ENCODE assay signal across 11 cellular contexts in genomic region chr3:47362704-47363103, GRCh38. TPM values are rescaled to one million over a fixed set of nuclear protein-coding genes. Genes with fewer than 3 reads are reported as not detected.
DNase-seq lines count a peak whose midpoint lies in the region; ATAC-seq and TF ChIP-seq lines count a peak whose summit lies in the region.
"Had no signal": no experiment of that assay in that cellular context is flagged by ENCODE, and none has a peak within 500 bp of the region (broad histone marks: within the 10 kb centered on the region; RNA-seq: fewer than 3 reads in every experiment).

No MANE protein-coding gene starts in this region.

- ATAC-seq in Right ventricle myocardium inferior (no peak), right lobe of liver (peak; percentile 24 to 56 (median 42))
- peak; percentile 61 for ATAC-seq in activated CD8-positive, alpha-beta T cell treated with anti-CD3 and anti-CD28 coated beads for 36 hours

- H3K4me1 Mint-ChIP-seq in activated CD8-positive, alpha-beta T cell treated with anti-CD3 and anti-CD28 coated beads for 36 hours (ENCODE audit: low read depth): peaks cover 16% of the 10 kb centered on the region

- peak overlapping the region; percentile 66 for H3K27ac Mint-ChIP-seq in activated CD8-positive, alpha-beta T cell treated with anti-CD3 and anti-CD28 coated beads for 36 hours

- H3K4me3 ChIP-seq in left ventricle myocardium inferior (no peak overlapping the region), right lobe of liver (no peak overlapping the region)
- H3K4me3 ChIP-seq: SJSA1 had no signal

- peaks cover 15% of the 10 kb centered on the region for H3K36me3 Mint-ChIP-seq in activated CD8-positive, alpha-beta T cell treated with anti-CD3 and anti-CD28 coated beads for 36 hours (ENCODE audit: low read depth)

- H3K4me3 Mint-ChIP-seq in activated CD8-positive, alpha-beta T cell treated with anti-CD3 and anti-CD28 coated beads for 36 hours: no peak overlapping the region

- POLR2A ChIA-PET in activated CD8-positive, alpha-beta T cell treated with anti-CD3 and anti-CD28 coated beads for 36 hours (lab: Charles Lee): interaction anchor here (0.6 to 0.9 kb wide), 2 partner anchors 17 to 255 kb away, joined by 3 to 4 read pairs; no protein-coding TSS in a partner anchor

- no peak for DNase-seq in left ventricle myocardium inferior
- no peak for DNase-seq in Right ventricle myocardium inferior (ENCODE audit: missing footprints)
- peak; percentile 43 for DNase-seq in activated CD8-positive, alpha-beta T cell treated with anti-CD3 and anti-CD28 coated beads for 36 hours
- DNase-seq in right lobe of liver: no peak
- no peak for DNase-seq in activated effector memory CD4-positive, alpha-beta T cell treated with anti-CD3 and anti-CD28 coated beads, Interleukin-2, amount 50 U/mL, for 16 hours
- no peak for DNase-seq in stimulated activated CD4-positive, alpha-beta T cell treated with anti-CD3 and anti-CD28 coated beads, Interleukin-4, amount 100 ng/mL, for 24 hours
- DNase-seq in hepatic stellate cell (ENCODE audit: low spot score): no peak
- DNase-seq in NCI-H2227 (lab: John Stamatoyannopoulos, UW; ENCODE audit: unreplicated experiment): no peak
- DNase-seq: midbrain, NCI-H2171 treated with DMSO at 0.1 percent for 48 hours had no signal

- WGBS in right lobe of liver (ENCODE audit: insufficient coverage, low coverage, low lambda C conversion rate, missing lambda C conversion rate): 50% methylated on average over 4 of the region's 5 CpGs

- H3K9me3 Mint-ChIP-seq in activated CD8-positive, alpha-beta T cell treated with anti-CD3 and anti-CD28 coated beads for 36 hours: peaks cover 22% of the 10 kb centered on the region

- H3K27me3 Mint-ChIP-seq in activated CD8-positive, alpha-beta T cell treated with anti-CD3 and anti-CD28 coated beads for 36 hours: no peaks in the 10 kb centered on the region

- CTCF ChIA-PET in activated CD8-positive, alpha-beta T cell treated with anti-CD3 and anti-CD28 coated beads for 36 hours (lab: Charles Lee): interaction anchor here (1.2 to 2.4 kb wide), 3 partner anchors 16 to 39 kb away, joined by 3 to 8 read pairs (median 3); partner anchors contain the start of gene PTPN23

- H3K27me3 ChIP-seq in left ventricle myocardium inferior (ENCODE audit: low read depth): no peaks in the 10 kb centered on the region
- H3K27me3 ChIP-seq in right lobe of liver: no peaks in the 10 kb centered on the region
- H3K27me3 ChIP-seq: SJSA1 had no signal

- H3K36me3 ChIP-seq in left ventricle myocardium inferior (no peaks in the 10 kb centered on the region), right lobe of liver (no peaks in the 10 kb centered on the region)
- H3K36me3 ChIP-seq: SJSA1 had no signal

- H3K4me1 ChIP-seq in left ventricle myocardium inferior (peaks cover 12% of the 10 kb centered on the region), right lobe of liver (no peaks in the 10 kb centered on the region)
- H3K4me1 ChIP-seq: SJSA1 had no signal

- H3K9me3 ChIP-seq in left ventricle myocardium inferior (replicated peaks): peaks cover 27% of the 10 kb centered on the region
- H3K9me3 ChIP-seq in right lobe of liver: no peaks in the 10 kb centered on the region

- TF ChIP-seq POLR2A in right lobe of liver (IDR thresholded peaks at IDR 0.05): no peak

- TF ChIP-seq CTCF in left ventricle myocardium inferior (IDR thresholded peaks at IDR 0.05; ENCODE audit: borderline replicate concordance) (no peak), right lobe of liver (IDR thresholded peaks at IDR 0.05) (no peak)
- TF ChIP-seq CTCF in activated CD8-positive, alpha-beta T cell treated with anti-CD3 and anti-CD28 coated beads for 36 hours (IDR thresholded peaks at IDR 0.05): no peak

- intact Hi-C loops in left ventricle myocardium inferior (cut with micrococcal nuclease) (no loop called here), Right ventricle myocardium inferior (cut with DNase I) (no loop called here), right lobe of liver (cut with DNase I) (no loop called here)
- intact Hi-C loops in activated CD8-positive, alpha-beta T cell treated with anti-CD3 and anti-CD28 coated beads for 36 hours (cut with micrococcal nuclease): no loop called here

- H3K27ac ChIP-seq in left ventricle myocardium inferior (replicated peaks): peak overlapping the region; percentile 54
- H3K27ac ChIP-seq in right lobe of liver: peak overlapping the region in 1 of 3 donors; percentile 37
- H3K27ac ChIP-seq: SJSA1 had no signal

RNA-seq across cellular contexts. Expression of gene PTPN23, which starts 18.1 kb away (rescaled TPM):
- total RNA-seq in left ventricle myocardium inferior (20.0 TPM), Right ventricle myocardium inferior (21.1 TPM), right lobe of liver (10 to 100 TPM; 14.9 to 25.8 (median 16.9) TPM)
- total RNA-seq in activated CD8-positive, alpha-beta T cell treated with anti-CD3 and anti-CD28 coated beads for 36 hours: 10 to 100 TPM; 20.7 to 22.6 TPM
